In the genomic region with DNA sequence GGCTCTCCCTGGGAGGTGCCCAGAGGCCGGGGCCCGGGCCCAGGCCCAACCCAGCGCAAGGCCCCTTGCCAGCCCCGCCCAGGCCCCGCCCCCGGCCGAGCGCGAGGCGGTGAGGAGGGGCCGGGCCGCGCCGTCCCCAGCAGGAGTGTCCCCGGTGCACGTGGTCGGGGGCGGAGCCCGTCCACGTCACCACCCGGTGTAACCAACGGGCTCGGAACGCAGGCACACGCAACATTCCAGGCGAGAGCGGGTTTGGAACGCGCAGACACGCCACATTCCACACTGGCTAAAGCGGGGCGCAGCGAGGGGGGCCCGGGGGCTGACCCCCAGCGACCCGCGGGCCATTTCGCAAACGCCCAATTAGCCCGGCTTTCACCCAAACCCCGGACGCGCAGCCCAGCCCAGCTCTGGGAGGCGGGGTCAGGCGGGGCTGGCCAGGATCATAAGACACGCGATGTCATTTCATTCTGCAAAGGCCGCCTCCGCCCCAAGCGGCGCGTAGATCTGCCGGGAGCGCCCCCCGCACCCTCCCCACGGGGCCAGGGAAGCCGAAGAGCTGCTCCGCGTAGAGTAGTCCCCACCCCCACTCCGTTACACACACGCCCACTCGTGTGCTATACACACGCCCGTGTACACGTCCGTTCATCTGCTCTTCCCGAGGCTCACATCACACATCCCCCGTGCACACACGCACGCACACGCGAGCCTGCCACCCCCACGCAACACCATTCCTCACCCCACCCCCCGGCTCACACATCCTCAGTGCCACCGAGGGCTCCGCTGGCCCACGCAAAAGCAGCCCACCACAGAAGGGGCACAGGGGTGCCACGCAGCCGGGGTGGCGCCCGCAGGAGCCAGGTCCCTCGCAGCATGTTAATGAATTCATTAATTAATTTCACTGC, we compare ENCODE assay signal across 8 cellular contexts. TPM values are rescaled to one million over a fixed set of nuclear protein-coding genes. Genes with fewer than 3 reads are reported as not detected.
DNase-seq lines count a peak whose midpoint lies in the region; ATAC-seq, FAIRE-seq and TF ChIP-seq lines count a peak whose summit lies in the region.

No MANE protein-coding gene starts in this region.

- H3K36me3 ChIP-seq in NT2/D1 (ENCODE audit: insufficient read depth, insufficient read length, low read length) = no peaks in the 10 kb centered on the region
- H3K36me3 ChIP-seq in endothelial cell of umbilical vein (ENCODE audit: control insufficient read depth in 2 of 2, extremely low read depth in 1 of 2, insufficient read depth in 2 of 2, low read length in 2 of 2) = no peaks in the 10 kb centered on the region

- peaks cover 21% of the 10 kb centered on the region for H3K79me2 ChIP-seq in endothelial cell of umbilical vein (ENCODE audit: control insufficient read depth, insufficient read depth, low read length)

- H3K27me3 ChIP-seq in NT2/D1 (ENCODE audit: insufficient read depth, insufficient read length) (no peaks in the 10 kb centered on the region), endothelial cell of umbilical vein (ENCODE audit: control insufficient read depth in 2 of 2, insufficient read depth in 2 of 2, low read length in 2 of 2) (no peaks in the 10 kb centered on the region)

- DNase-seq in COLO829 (ENCODE audit: low spot score) = peak; percentile 90
- DNase-seq in HS-5 (ENCODE audit: low read depth) = peak; percentile 88
- peak; percentile 87 for DNase-seq in NT2/D1 (ENCODE audit: low read depth, low spot score)
- DNase-seq in activated T-cell treated with anti-CD3 and anti-CD28 coated beads for 1 hour (ENCODE audit: low read depth) = peak; percentile 87
- peak; percentile 96 for DNase-seq in endothelial cell of umbilical vein (ENCODE audit: low read depth, low spot score)
- DNase-seq in middle frontal gyrus (ENCODE audit: extremely low spot score, low spot score) = peak; percentile 89
- DNase-seq in stimulated activated CD8-positive, alpha-beta memory T cell treated with anti-CD3 and anti-CD28 coated beads, Interleukin-15, amount 100 ng/mL, for 48 hours (ENCODE audit: low read depth in 2 of 2) = peak; percentile 94

- intact Hi-C loops in endothelial cell of umbilical vein (cut with micrococcal nuclease) = loop anchor here (2.0 to 5.0 kb wide), 2 partner anchors 17 to 63 kb away; partner anchors contain the start of genes SGSM2 and TSR1

- H3K4me2 ChIP-seq in endothelial cell of umbilical vein (ENCODE audit: insufficient read depth, low read length) = peak overlapping the region; percentile 92

- H3K4me1 ChIP-seq in NT2/D1 (ENCODE audit: insufficient read depth, insufficient read length) (peaks cover 39% of the 10 kb centered on the region), endothelial cell of umbilical vein (ENCODE audit: control insufficient read depth, extremely low read depth, insufficient read depth, low read length) (peaks cover 37% of the 10 kb centered on the region)

- peak; percentile 75 for TF ChIP-seq POLR2A in endothelial cell of umbilical vein (IDR thresholded peaks at IDR 0.05; ENCODE audit: low read depth, low read length)

- peak overlapping the region; percentile 86 for H3K4me3 ChIP-seq in NT2/D1 (ENCODE audit: insufficient read length, low read depth)
- peak overlapping the region; percentile 33 to 74 (median 69) for H3K4me3 ChIP-seq in endothelial cell of umbilical vein (replicated peaks in 1 of 3; ENCODE audit: insufficient read depth in 1 of 3, low read depth in 1 of 3, low read length in 3 of 3)

- H3K9me1 ChIP-seq in endothelial cell of umbilical vein (replicated peaks; ENCODE audit: control insufficient read depth, extremely low read depth, insufficient read depth, low read length) = no peaks in the 10 kb centered on the region

- FAIRE-seq in endothelial cell of umbilical vein (lab: Jason Lieb, UNC) = peak; percentile 96

- no peaks in the 10 kb centered on the region for H3K9me3 ChIP-seq in NT2/D1 (ENCODE audit: insufficient read depth, low read length)
- H3K9me3 ChIP-seq in endothelial cell of umbilical vein (replicated peaks; ENCODE audit: control insufficient read depth, insufficient read depth, low read length) = no peaks in the 10 kb centered on the region

- dilution Hi-C loops in endothelial cell of umbilical vein (cut with MboI; ENCODE audit: extremely low pct_ligation_motif_present, low sequenced_read_pairs) = no loop called here

- peak overlapping the region; percentile 99 for H3K27ac ChIP-seq in endothelial cell of umbilical vein (ENCODE audit: insufficient read depth, low read depth, low read length)

- H4K20me1 ChIP-seq in endothelial cell of umbilical vein (replicated peaks; ENCODE audit: control insufficient read depth, extremely low read depth, insufficient read depth, low read length) = no peaks in the 10 kb centered on the region

- H3K9ac ChIP-seq in NT2/D1 (ENCODE audit: insufficient read length, low read depth) = peak overlapping the region; percentile 88
- peak overlapping the region; percentile 99 for H3K9ac ChIP-seq in endothelial cell of umbilical vein (replicated peaks; ENCODE audit: extremely low read depth, insufficient read depth, low read length)

- peak; percentile 48 for ATAC-seq in GM19463 (IDR thresholded peaks at IDR 0.05; ENCODE audit: unreplicated experiment)

- CTCF ChIA-PET in endothelial cell of umbilical vein (lab: Charles Lee) = interaction anchor here (0.6 to 4.1 kb wide), 4 partner anchors 12 to 17 kb away, joined by 3 to 47 read pairs (median 22); no protein-coding TSS in a partner anchor

- H2AFZ ChIP-seq in endothelial cell of umbilical vein (ENCODE audit: low read depth, low read length) = no peak overlapping the region

- TF ChIP-seq CTCF in endothelial cell of umbilical vein (IDR thresholded peaks at IDR 0.05; ENCODE audit: extremely low read depth in 1 of 2, insufficient read depth in 1 of 2, low read depth in 1 of 2, low read length in 2 of 2) = no peak

- POLR2A ChIA-PET in endothelial cell of umbilical vein (lab: Charles Lee) = no interaction called here

- TSS peak; percentile 72 for BruUV-seq in endothelial cell of umbilical vein (replicated peaks; lab: Mats Ljungman, UMichigan)

TF ChIP-seq in endothelial cell of umbilical vein, 7 proteins besides CTCF, POLR2A, EP300 and RAD21:
- TF ChIP-seq, protein P1, sequence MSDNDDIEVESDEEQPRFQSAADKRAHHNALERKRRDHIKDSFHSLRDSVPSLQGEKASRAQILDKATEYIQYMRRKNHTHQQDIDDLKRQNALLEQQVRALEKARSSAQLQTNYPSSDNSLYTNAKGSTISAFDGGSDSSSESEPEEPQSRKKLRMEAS (IDR thresholded peaks at IDR 0.05; ENCODE audit: insufficient read depth, insufficient read length) = peak; percentile 96
- TF ChIP-seq GATA2 (IDR thresholded peaks at IDR 0.05; ENCODE audit: insufficient read depth, insufficient read length, low read depth, low read length) (no peak), POLR2AphosphoS5 (IDR thresholded peaks at IDR 0.05; ENCODE audit: insufficient read depth, low read depth, low read length) (peak; percentile 35), FOS (IDR thresholded peaks at IDR 0.05; ENCODE audit: borderline replicate concordance, insufficient read depth, low read length) (no peak), MYC (IDR thresholded peaks at IDR 0.05; ENCODE audit: low read depth, low read length) (peak; percentile 84)

RNA-seq across cellular contexts. Expression of gene MNT, which starts 1.0 kb away (rescaled TPM):
- 21.6 TPM in 2 replicates for total RNA-seq in endothelial cell of umbilical vein
- 4.1 and 6.6 TPM in 2 replicates for polyA plus RNA-seq in endothelial cell of umbilical vein
- 3.1 and 3.8 TPM in 2 replicates for polyA plus RNA-seq in endothelial cell of umbilical vein (2011; cell fraction: cytosol; rRNA removed)
- 16.3 and 21.0 TPM in 2 replicates for polyA plus RNA-seq in endothelial cell of umbilical vein (2011; cell fraction: nucleus; rRNA removed)
- 8.5 and 13.1 TPM in 2 replicates for polyA plus RNA-seq in endothelial cell of umbilical vein (2012)
- polyA minus RNA-seq in endothelial cell of umbilical vein = 5.5 and 8.6 TPM in 2 replicates
- polyA minus RNA-seq in endothelial cell of umbilical vein (2011; cell fraction: cytosol; rRNA and poly(A)+ RNA removed) = 7.8 TPM
- 7.6 and 17.2 TPM in 2 replicates for polyA minus RNA-seq in endothelial cell of umbilical vein (2011; cell fraction: nucleus; rRNA and poly(A)+ RNA removed)

Comparison
In these comparisons a context has a peak if more than half of its experiments do, and no peak if none do; other contexts are left out.
1. Peak in every context shown above with its lines: DNase-seq, ATAC-seq, H3K4me3 ChIP-seq and H3K27ac ChIP-seq.